In genomic region chrX:154457491-154458115, GRCh38 we compare ENCODE assay signal across 9 cellular contexts. TPM values are rescaled to one million over a fixed set of nuclear protein-coding genes. Genes with fewer than 3 reads are reported as not detected.
DNase-seq lines count a peak whose midpoint lies in the region; ATAC-seq, FAIRE-seq and TF ChIP-seq lines count a peak whose summit lies in the region.
"Had no signal": no experiment of that assay in that cellular context is flagged by ENCODE, and none has a peak within 500 bp of the region (broad histone marks: within the 10 kb centered on the region; RNA-seq: fewer than 3 reads in every experiment).

No MANE protein-coding gene starts in this region.

- intact Hi-C loops in aorta (cut with DNase I): no loop called here

- H4K20me1 ChIP-seq in neural cell (ENCODE audit: insufficient read depth): no peaks in the 10 kb centered on the region

- TF ChIP-seq RAD21 in neural cell (conservative IDR thresholded peaks at IDR 0.05): no peak

- no peaks in the 10 kb centered on the region for H3K9me3 ChIP-seq in HAP-1
- peaks cover 0 to 4% of the 10 kb centered on the region in 2 donors for H3K9me3 ChIP-seq in esophagus (ENCODE audit: control insufficient read depth in 2 of 2, insufficient read depth in 1 of 2, low read depth in 1 of 2, low read length in 1 of 2)
- no peaks in the 10 kb centered on the region for H3K9me3 ChIP-seq in neural cell (ENCODE audit: low read length)
- no peaks in the 10 kb centered on the region for H3K9me3 ChIP-seq in aorta (ENCODE audit: control insufficient read depth, low read length)
- H3K9me3 ChIP-seq: adrenal gland had no signal

- H3K27ac ChIP-seq in esophagus (ENCODE audit: low read depth in 2 of 2, low read length in 1 of 2) (peak overlapping the region; percentile 72 to 73), neural cell (ENCODE audit: low read length) (peak overlapping the region; percentile 62), aorta (ENCODE audit: low read depth in 1 of 2, low read length in 2 of 2) (peak overlapping the region in 1 of 2 donors; percentile 38)

- in situ Hi-C loops in HAP-1 (cut with MboI; ENCODE audit: low sequenced_read_pairs): no loop called here

- H3K79me2 ChIP-seq in neural cell (replicated peaks; ENCODE audit: insufficient read depth, low read length): peaks cover 18% of the 10 kb centered on the region

- TF ChIP-seq CTCF in GM10266 (IDR thresholded peaks at IDR 0.05; ENCODE audit: control insufficient read depth, insufficient read depth, low read depth, missing control alignments) (no peak), neural cell (IDR thresholded peaks at IDR 0.05; ENCODE audit: poor library complexity, severe bottlenecking) (no peak)

- peaks cover 10% of the 10 kb centered on the region for H3K4me1 ChIP-seq in HAP-1
- H3K4me1 ChIP-seq in esophagus (ENCODE audit: control insufficient read depth in 2 of 2, insufficient read depth in 2 of 2, low read length in 1 of 2): peaks cover 0 to 11% of the 10 kb centered on the region in 2 donors
- no peaks in the 10 kb centered on the region for H3K4me1 ChIP-seq in aorta (ENCODE audit: control insufficient read depth in 1 of 2, insufficient read depth in 2 of 2, low read length in 2 of 2)
- H3K4me1 ChIP-seq: adrenal gland had no signal

- DNase-seq in GM10266 (ENCODE audit: extremely low spot score) (peak; percentile 87), HAP-1 (ENCODE audit: low spot score in 2 of 2) (peak; percentile 34 to 79), NCI-H1048 (lab: John Stamatoyannopoulos, UW) (peak; percentile 1), aorta (no peak), RCC 7860 (ENCODE audit: low spot score) (no peak)
- DNase-seq in activated CD4-positive, alpha-beta T cell treated with anti-CD3 and anti-CD28 coated beads, Interleukin-2, amount 50 U/mL, for 48 hours: peak; percentile 44 to 45

- H3K9ac ChIP-seq in neural cell (ENCODE audit: low read length): peak overlapping the region; percentile 82

- H3K36me3 ChIP-seq in HAP-1 (replicated peaks) (peaks cover 24% of the 10 kb centered on the region), esophagus (ENCODE audit: control insufficient read depth in 2 of 2, insufficient read depth in 2 of 2, low read length in 1 of 2) (peaks cover 0 to 14% of the 10 kb centered on the region in 2 donors), neural cell (ENCODE audit: insufficient read depth, low read length) (no peaks in the 10 kb centered on the region), aorta (ENCODE audit: control insufficient read depth in 1 of 2, insufficient read depth in 2 of 2, low read length in 1 of 2) (no peaks in the 10 kb centered on the region)
- H3K36me3 ChIP-seq: adrenal gland had no signal

- FAIRE-seq in RCC 7860 (lab: Jason Lieb, UNC): no peak

- peak; percentile 13 for ATAC-seq in aorta (ENCODE audit: low FRiP score)

- TF ChIP-seq EP300 in neural cell (conservative IDR thresholded peaks at IDR 0.05; ENCODE audit: poor library complexity, severe bottlenecking): no peak

- H2AFZ ChIP-seq in neural cell (ENCODE audit: low read depth, low read length): no peak overlapping the region

- no peaks in the 10 kb centered on the region for H3F3A ChIP-seq in neural cell (ENCODE audit: insufficient read depth, low read length, poor library complexity, severe bottlenecking)

- no peaks in the 10 kb centered on the region for H3K9me2 ChIP-seq in neural cell (ENCODE audit: insufficient read depth, low read length)

- 2 to 31% methylated on average over 18 to 65 of the region's 65 CpGs for WGBS in esophagus, 2 donors
- WGBS in aorta, 2 donors: 3 to 33% methylated on average over 25 to 65 of the region's 65 CpGs

- peak overlapping the region; percentile 43 for H3K4me3 ChIP-seq in HAP-1
- peak overlapping the region; percentile 49 to 67 for H3K4me3 ChIP-seq in esophagus (ENCODE audit: low read depth in 1 of 2, low read length in 2 of 2)
- H3K4me3 ChIP-seq in neural cell (ENCODE audit: low read length): peak overlapping the region; percentile 60
- H3K4me3 ChIP-seq in aorta (ENCODE audit: low read length in 2 of 2): peak overlapping the region; percentile 37 to 88

- H3K27me3 ChIP-seq in HAP-1 (ENCODE audit: low read depth) (no peaks in the 10 kb centered on the region), esophagus (ENCODE audit: control insufficient read depth in 1 of 2, insufficient read depth in 2 of 2, low read length in 2 of 2) (no peaks in the 10 kb centered on the region), neural cell (ENCODE audit: insufficient read depth, low read depth, low read length) (no peaks in the 10 kb centered on the region), aorta (ENCODE audit: control insufficient read depth in 1 of 2, insufficient read depth in 2 of 2, low read length in 1 of 2) (peaks cover 0 to 2% of the 10 kb centered on the region in 2 donors)
- H3K27me3 ChIP-seq: adrenal gland had no signal

- no peak overlapping the region for H3K4me2 ChIP-seq in neural cell (ENCODE audit: low read length)

TF ChIP-seq in neural cell, 6 proteins besides CTCF, POLR2A, EP300 and RAD21:
- TF ChIP-seq POLR2AphosphoS5 (IDR thresholded peaks at IDR 0.05): peak; percentile 40
- TF ChIP-seq TAF1 (IDR thresholded peaks at IDR 0.05; ENCODE audit: low read depth): no peak
- TF ChIP-seq REST (IDR thresholded peaks at IDR 0.05; ENCODE audit: borderline replicate concordance): peak; percentile 20
- no peak for TF ChIP-seq SMC3 (conservative IDR thresholded peaks at IDR 0.05; ENCODE audit: poor library complexity)
- no peak for TF ChIP-seq MXI1 (conservative IDR thresholded peaks at IDR 0.05; ENCODE audit: poor library complexity, severe bottlenecking)
- no peak for TF ChIP-seq EZH2 (IDR thresholded peaks at IDR 0.05; ENCODE audit: borderline replicate concordance, insufficient read depth, low read length, poor library complexity, severe bottlenecking)

RNA-seq across cellular contexts. Expression of gene PLXNA3, which starts 0.5 kb away (rescaled TPM):
- polyA plus RNA-seq in esophagus: 10 to 100 TPM in 1 of 2 donors, 1 to 10 TPM in 1; 4.3 to 19.0 TPM
- polyA plus RNA-seq in neural cell: 17.2 and 22.2 TPM in 2 replicates
- polyA minus RNA-seq in neural cell: 27.8 and 28.4 TPM in 2 replicates
- total RNA-seq in aorta: 10 to 100 TPM; 59.4 to 79.1 TPM
- 10 to 100 TPM in 1 of 2 donors, 1 to 10 TPM in 1; 6.5 to 39.7 TPM for polyA plus RNA-seq in aorta

RNA-seq across cellular contexts. Expression of gene FAM50A, which starts 13.7 kb away (rescaled TPM):
- polyA plus RNA-seq in esophagus: 10 to 100 TPM; 37.5 to 46.6 TPM
- polyA plus RNA-seq in neural cell: 68.3 and 90.4 TPM in 2 replicates
- polyA minus RNA-seq in neural cell: 23.6 and 28.1 TPM in 2 replicates
- total RNA-seq in aorta: 10 to 100 TPM; 57.1 to 62.9 TPM
- polyA plus RNA-seq in aorta: 100 to 1,000 TPM; 138 to 246 TPM

RNA-seq across cellular contexts. Expression of gene GDI1, which starts 20.6 kb away (rescaled TPM):
- polyA plus RNA-seq in esophagus (10 to 100 TPM; 46.4 to 63.5 TPM), neural cell (370 and 415 TPM in 2 replicates), aorta (100 to 1,000 TPM in 1 of 2 donors, 10 to 100 TPM in 1; 77.0 to 209 TPM)
- 393 and 427 TPM in 2 replicates for polyA minus RNA-seq in neural cell
- 100 to 1,000 TPM; 124 to 130 TPM for total RNA-seq in aorta

RNA-seq across cellular contexts. Expression of gene LAGE3, which starts 21.5 kb away (rescaled TPM):
- polyA plus RNA-seq in esophagus: 10 to 100 TPM in 1 of 2 donors, 1 to 10 TPM in 1; 6.2 to 21.1 TPM
- polyA plus RNA-seq in neural cell: 37.3 and 43.6 TPM in 2 replicates
- polyA minus RNA-seq in neural cell: 9.3 and 10.9 TPM in 2 replicates
- 1 to 10 TPM; 6.0 to 8.3 TPM for total RNA-seq in aorta
- 1 to 10 TPM; 3.5 to 9.1 TPM for polyA plus RNA-seq in aorta

RNA-seq across cellular contexts. Expression of gene UBL4A, which starts 28.8 kb away (rescaled TPM):
- polyA plus RNA-seq in esophagus (10 to 100 TPM; 15.4 to 28.5 TPM), neural cell (28.5 and 32.2 TPM in 2 replicates), aorta (10 to 100 TPM; 24.3 to 26.6 TPM)
- polyA minus RNA-seq in neural cell: 23.9 and 29.2 TPM in 2 replicates
- 10 to 100 TPM; 20.5 to 27.2 TPM for total RNA-seq in aorta

Comparison
In these comparisons a context has a peak if more than half of its experiments do, and no peak if none do; other contexts are left out.
1. DNase-seq: peak in GM10266 (single experiment), HAP-1 (2 of 2), NCI-H1048 (single experiment) and activated CD4-positive, alpha-beta T cell treated with anti-CD3 and anti-CD28 coated beads, Interleukin-2, amount 50 U/mL, for 48 hours (2 of 2); none in aorta (0 of 2) and RCC 7860 (single experiment).
2. Peak in every context shown above with its lines, with median percentiles within 50 percentile points of each other: H3K4me3 ChIP-seq.